Comparison of ENCODE assay signal across 12 cellular contexts in genomic region chr3:58693929-58694850, GRCh38. TPM values are rescaled to one million over a fixed set of nuclear protein-coding genes. Genes with fewer than 3 reads are reported as not detected.
DNase-seq lines count a peak whose midpoint lies in the region; ATAC-seq, FAIRE-seq and TF ChIP-seq lines count a peak whose summit lies in the region.
"Had no signal": no experiment of that assay in that cellular context is flagged by ENCODE, and none has a peak within 500 bp of the region (broad histone marks: within the 10 kb centered on the region; RNA-seq: fewer than 3 reads in every experiment).

No MANE protein-coding gene starts in this region.

- DNase-seq in GM12891 (ENCODE audit: insufficient read length, low spot score) (no peak), UCSD-AML1 (lab: John Stamatoyannopoulos, UW; ENCODE audit: unreplicated experiment) (peak; percentile 41), GM10266 (ENCODE audit: extremely low spot score) (no peak), HPDE6-E6E7 (ENCODE audit: extremely low spot score) (no peak), iPS-NIHi11 (ENCODE audit: low spot score) (no peak), Kasumi-1 (lab: John Stamatoyannopoulos, UW) (no peak)
- DNase-seq: activated CD8-positive, alpha-beta memory T cell treated with anti-CD3 and anti-CD28 coated beads, Interleukin-2, amount 50 U/mL, for 48 hours; DMS79; islet precursor cell; right cardiac atrium had no signal

- no peak for FAIRE-seq in GM12891 (lab: Jason Lieb, UNC)

- ATAC-seq in GM19397 (IDR thresholded peaks at IDR 0.05; ENCODE audit: unreplicated experiment) = peak; percentile 62
- ATAC-seq in HG03103 (IDR thresholded peaks at IDR 0.05; ENCODE audit: low read depth, unreplicated experiment) = peak; percentile 48
- ATAC-seq: right cardiac atrium had no signal

- no peak for TF ChIP-seq CTCF in GM10266 (IDR thresholded peaks at IDR 0.05; ENCODE audit: control insufficient read depth, insufficient read depth, low read depth, missing control alignments)

- no peak for TF ChIP-seq POLR2A in GM12891 (IDR thresholded peaks at IDR 0.05; ENCODE audit: low read depth, low read length)

TF ChIP-seq in GM12891, 5 proteins besides CTCF, POLR2A, EP300 and RAD21:
- peak; percentile 1; the same call in 1 of the 2 replicates for TF ChIP-seq SPI1 (IDR thresholded peaks at IDR 0.05; ENCODE audit: low read depth, low read length)
- TF ChIP-seq POU2F2 (IDR thresholded peaks at IDR 0.05; ENCODE audit: low read depth, low read length) = no peak

RNA-seq across cellular contexts. Expression of gene FAM3D, which starts 27.6 kb away (rescaled TPM):
- polyA plus RNA-seq in GM12891 (2012; ENCODE audit: low read depth, missing spikeins) = not detected
